17 cellular contexts compared by ENCODE assay signal in genomic region chr19:11554160-11554559, GRCh38. TPM values are rescaled to one million over a fixed set of nuclear protein-coding genes. Genes with fewer than 3 reads are reported as not detected.
DNase-seq lines count a peak whose midpoint lies in the region; ATAC-seq, FAIRE-seq and TF ChIP-seq lines count a peak whose summit lies in the region.
"Had no signal": no experiment of that assay in that cellular context is flagged by ENCODE, and none has a peak within 500 bp of the region (broad histone marks: within the 10 kb centered on the region; RNA-seq: fewer than 3 reads in every experiment).

No MANE protein-coding gene starts in this region.

- TF ChIP-seq CTCF in OCI-LY3 (IDR thresholded peaks at IDR 0.05; ENCODE audit: low read depth, low read length) (no peak), GM12878 (IDR thresholded peaks at IDR 0.05 in 2 of 3, conservative IDR thresholded peaks at IDR 0.05 in 1 of 3; ENCODE audit: control insufficient read depth in 2 of 3, extremely low read depth in 1 of 3, insufficient read depth in 1 of 3, low read depth in 3 of 3, low read length in 3 of 3) (no peak), esophagus squamous epithelium (IDR thresholded peaks at IDR 0.05) (no peak), ascending aorta (IDR thresholded peaks at IDR 0.05) (no peak), HFFc6 (IDR thresholded peaks at IDR 0.05) (no peak)

- H3K4me3 Mint-ChIP-seq in CD8-positive, alpha-beta memory T cell, result peak overlapping the region in 3 of 7 donors; percentile 23 to 58 (median 47)
- no peak overlapping the region for H3K4me3 Mint-ChIP-seq in HFFc6

- peaks cover 0 to 2% of the 10 kb centered on the region in 2 donors for H3K27me3 Mint-ChIP-seq in CD8-positive, alpha-beta memory T cell
- peaks cover 4% of the 10 kb centered on the region; the same call in 1 of the 2 replicates for H3K27me3 Mint-ChIP-seq in HFFc6 (ENCODE audit: insufficient read depth)

- H3K9me3 Mint-ChIP-seq in CD8-positive, alpha-beta memory T cell, result no peaks in the 10 kb centered on the region
- H3K9me3 Mint-ChIP-seq in HFFc6, result no peaks in the 10 kb centered on the region

- no peak for TF ChIP-seq RAD21 in GM12878 (IDR thresholded peaks at IDR 0.05; ENCODE audit: insufficient read depth, low read depth, low read length)

- TF ChIP-seq EP300 in GM12878 (IDR thresholded peaks at IDR 0.05; ENCODE audit: borderline replicate concordance in 1 of 2, control insufficient read depth in 1 of 2, low read depth in 2 of 2, low read length in 2 of 2), result no peak

- peaks cover 42% of the 10 kb centered on the region for H3K36me3 ChIP-seq in BLaER1
- peaks cover 13% of the 10 kb centered on the region for H3K36me3 ChIP-seq in CD8-positive, alpha-beta memory T cell (ENCODE audit: insufficient read depth, low read length)
- H3K36me3 ChIP-seq in OCI-LY3 (replicated peaks; ENCODE audit: low read depth, low read length), result peaks cover 20% of the 10 kb centered on the region
- peaks cover 7 to 24% of the 10 kb centered on the region in 2 experiments; a peak in 3 of 4 replicates for H3K36me3 ChIP-seq in GM12878 (ENCODE audit: control insufficient read depth in 2 of 2, insufficient read depth in 2 of 2, low read length in 1 of 2)
- peaks cover 11 to 51% (median 12%) of the 10 kb centered on the region in 3 donors for H3K36me3 ChIP-seq in esophagus squamous epithelium
- peaks cover 32 to 40% of the 10 kb centered on the region in 2 donors for H3K36me3 ChIP-seq in ascending aorta

- peaks cover 69% of the 10 kb centered on the region for H4K20me1 ChIP-seq in BLaER1
- H4K20me1 ChIP-seq in OCI-LY3 (ENCODE audit: insufficient read depth, low read length), result peaks cover 34% of the 10 kb centered on the region
- H4K20me1 ChIP-seq in GM12878 (ENCODE audit: control insufficient read depth, insufficient read depth), result no peaks in the 10 kb centered on the region

- intact Hi-C loops in GM12878 (cut with micrococcal nuclease; ENCODE audit: unreplicated experiment) (no loop called here), esophagus squamous epithelium (cut with DNase I) (no loop called here), ascending aorta (cut with DNase I) (no loop called here)

- TF ChIP-seq POLR2A in GM12878 (IDR thresholded peaks at IDR 0.05; ENCODE audit: low read depth, low read length) (no peak), esophagus squamous epithelium (IDR thresholded peaks at IDR 0.05) (no peak)

- peaks cover 64% of the 10 kb centered on the region for H3K4me1 ChIP-seq in BLaER1
- peaks cover 18% of the 10 kb centered on the region for H3K4me1 ChIP-seq in CD8-positive, alpha-beta memory T cell (ENCODE audit: insufficient read depth, low read length)
- H3K4me1 ChIP-seq in OCI-LY3 (ENCODE audit: low read length), result peaks cover 26% of the 10 kb centered on the region
- peaks cover 23% of the 10 kb centered on the region for H3K4me1 ChIP-seq in GM12878 (ENCODE audit: control insufficient read depth, insufficient read depth, low read length)
- peaks cover 8 to 26% (median 15%) of the 10 kb centered on the region in 3 donors for H3K4me1 ChIP-seq in esophagus squamous epithelium
- peaks cover 7 to 14% of the 10 kb centered on the region in 2 donors for H3K4me1 ChIP-seq in ascending aorta

- SMC1A ChIA-PET in GM12878 (lab: Charles Lee; ENCODE audit: uncharacterized antibody, unreplicated experiment), result interaction anchor here (0.9 to 1.3 kb wide), 3 partner anchors 10 to 41 kb away, joined by 3 to 4 read pairs (median 3); no protein-coding TSS in a partner anchor

- WGBS in GM12878 (ENCODE audit: insufficient coverage, insufficient replicate concordance, low lambda C conversion rate, missing lambda C conversion rate), result 4% methylated on average over 12 of the region's 12 CpGs
- 86 to 100% methylated on average over 1 to 2 of the region's 12 CpGs for WGBS in esophagus squamous epithelium, 2 donors

- peak; percentile 74 for FAIRE-seq in GM12878 (lab: Jason Lieb, UNC)

- in situ Hi-C loops in GM12878 (cut with MboI), result no loop called here

- H3K4me3 ChIP-seq in BLaER1 (no peak overlapping the region), OCI-LY3 (ENCODE audit: low read length) (peak overlapping the region; percentile 39), GM12878 (peak overlapping the region; percentile 7; the same call in 1 of the 2 replicates), esophagus squamous epithelium (no peak overlapping the region), ascending aorta (no peak overlapping the region)
- no peak overlapping the region for H3K4me3 ChIP-seq in CD8-positive, alpha-beta memory T cell (ENCODE audit: low read length)
- H3K4me3 ChIP-seq: HAP-1, tibial artery had no signal

- H2AFZ ChIP-seq in OCI-LY3 (ENCODE audit: low read depth, low read length), result no peak overlapping the region
- H2AFZ ChIP-seq in GM12878 (ENCODE audit: control insufficient read depth, low read depth, low read length), result no peak overlapping the region

- no TSS peak for BruUV-seq in GM12878 (replicated peaks; lab: Mats Ljungman, UMichigan)

- H3K4me1 Mint-ChIP-seq in CD8-positive, alpha-beta memory T cell, result peaks cover 24 to 41% (median 27%) of the 10 kb centered on the region in 3 donors
- H3K4me1 Mint-ChIP-seq in HFFc6 (ENCODE audit: low read depth), result peaks cover 17% of the 10 kb centered on the region

- CTCF ChIA-PET in CD8-positive, alpha-beta memory T cell (lab: Charles Lee), result no interaction called here
- CTCF ChIA-PET in GM12878 (lab: Yijun Ruan, JAX), result interaction anchor here (0.8 to 1.2 kb wide), 3 partner anchors 10 to 18 kb away, joined by 4 to 7 read pairs (median 4); no protein-coding TSS in a partner anchor

- H3K9ac ChIP-seq in BLaER1, result peak overlapping the region; percentile 9; the same call in 1 of the 2 replicates
- H3K9ac ChIP-seq in OCI-LY3 (ENCODE audit: low read length), result no peak overlapping the region
- no peak overlapping the region for H3K9ac ChIP-seq in GM12878 (ENCODE audit: control insufficient read depth, insufficient read depth, low read length)

- H3K4me2 ChIP-seq in BLaER1, result peak overlapping the region; percentile 76
- H3K4me2 ChIP-seq in OCI-LY3 (ENCODE audit: low read length), result peak overlapping the region; percentile 75
- peak overlapping the region; percentile 67 for H3K4me2 ChIP-seq in GM12878 (ENCODE audit: control insufficient read depth, insufficient read depth)

- H3K79me2 ChIP-seq in OCI-LY3 (ENCODE audit: low read length) (peaks cover 26% of the 10 kb centered on the region), GM12878 (ENCODE audit: control insufficient read depth, insufficient read depth, low read length) (peaks cover 33% of the 10 kb centered on the region)

- peaks cover 0 to 48% (median 2%) of the 10 kb centered on the region in 3 donors for H3K36me3 Mint-ChIP-seq in CD8-positive, alpha-beta memory T cell
- peaks cover 17% of the 10 kb centered on the region for H3K36me3 Mint-ChIP-seq in HFFc6 (ENCODE audit: low read depth)

- H3K27ac Mint-ChIP-seq in CD8-positive, alpha-beta memory T cell, result peak overlapping the region in 6 of 8 donors; percentile 27 to 89 (median 61)
- no peak overlapping the region for H3K27ac Mint-ChIP-seq in HFFc6

- no peak for DNase-seq in CD8-positive, alpha-beta memory T cell
- DNase-seq in GM12878 (ENCODE audit: low read depth, low spot score), result peak; percentile 45
- DNase-seq in esophagus squamous epithelium (lab: John Stamatoyannopoulos, UW), result no peak
- DNase-seq in ascending aorta (ENCODE audit: low spot score in 2 of 2), result no peak
- DNase-seq in HFFc6, result no peak
- DNase-seq: activated effector memory CD4-positive, alpha-beta T cell treated with Interleukin-2 at 50 U/mL for 16 hours; Calu3; left ventricle myocardium superior; NCI-H1436; NCI-H69; OCI-M1; SHP77 treated with DMSO at 0.1 percent for 48 hours; tibial artery had no signal

- POLR2A ChIA-PET in CD8-positive, alpha-beta memory T cell (lab: Charles Lee), result interaction anchor here (0.9 kb wide), 1 partner anchor 40 kb away, joined by 5 read pairs; no protein-coding TSS in a partner anchor
- POLR2A ChIA-PET in GM12878 (lab: Charles Lee), result interaction anchor here (1.0 kb wide), 1 partner anchor 14 kb away, joined by 3 read pairs; no protein-coding TSS in a partner anchor

- H3K9me3 ChIP-seq in BLaER1 (no peaks in the 10 kb centered on the region), OCI-LY3 (ENCODE audit: insufficient read depth, low read length) (no peaks in the 10 kb centered on the region), GM12878 (replicated peaks; ENCODE audit: control insufficient read depth, insufficient read depth, low read length) (no peaks in the 10 kb centered on the region), esophagus squamous epithelium (no peaks in the 10 kb centered on the region), ascending aorta (no peaks in the 10 kb centered on the region)
- no peaks in the 10 kb centered on the region for H3K9me3 ChIP-seq in CD8-positive, alpha-beta memory T cell (ENCODE audit: low read length)
- H3K9me3 ChIP-seq: HAP-1, tibial artery had no signal

- RAD21 ChIA-PET in GM12878 (lab: Charles Lee; ENCODE audit: unreplicated experiment), result interaction anchor here (0.7 to 2.1 kb wide), 3 partner anchors 35 to 63 kb away, joined by 3 to 8 read pairs (median 3); no protein-coding TSS in a partner anchor

- H3K27me3 ChIP-seq in BLaER1 (no peaks in the 10 kb centered on the region), OCI-LY3 (ENCODE audit: low read depth, low read length) (no peaks in the 10 kb centered on the region), GM12878 (replicated peaks in 1 of 2; ENCODE audit: control insufficient read depth in 2 of 2, insufficient read depth in 2 of 2, low read length in 1 of 2) (no peaks in the 10 kb centered on the region), esophagus squamous epithelium (no peaks in the 10 kb centered on the region), ascending aorta (no peaks in the 10 kb centered on the region)
- H3K27me3 ChIP-seq in CD8-positive, alpha-beta memory T cell (ENCODE audit: insufficient read depth, low read length, poor library complexity, severe bottlenecking), result no peaks in the 10 kb centered on the region
- H3K27me3 ChIP-seq: tibial artery had no signal

- ATAC-seq in GM12878, result peak; percentile 62
- ATAC-seq: left ventricle myocardium superior had no signal

- H3K27ac ChIP-seq in BLaER1 (peak overlapping the region; percentile 4; the same call in 1 of the 2 replicates), OCI-LY3 (ENCODE audit: low read length) (peak overlapping the region; percentile 61), GM12878 (ENCODE audit: control insufficient read depth, insufficient read depth) (peak overlapping the region; percentile 59), esophagus squamous epithelium (no peak overlapping the region), ascending aorta (no peak overlapping the region)
- no peak overlapping the region for H3K27ac ChIP-seq in CD8-positive, alpha-beta memory T cell (ENCODE audit: low read depth, low read length)
- H3K27ac ChIP-seq: tibial artery had no signal

RNA-seq across cellular contexts. Expression of gene ELOF1, which starts 4.9 kb away (rescaled TPM):
- 10 to 100 TPM; 61.7 to 62.7 TPM for total RNA-seq in CD8-positive, alpha-beta memory T cell
- 91.7 TPM for polyA plus RNA-seq in CD8-positive, alpha-beta memory T cell
- 15.3 and 21.9 TPM in 2 replicates for total RNA-seq in GM12878 (2013; cell fraction: nucleolus; rRNA removed)
- total RNA-seq in GM12878 (2014; rRNA removed), result 75.7 and 81.2 TPM in 2 replicates
- 89.0 and 98.0 TPM in 2 replicates for total RNA-seq in GM12878 (2014; rRNA removed; fragmentation: Illumina TruSeq; extraction: Trizol)
- total RNA-seq in GM12878 (2021), result 85.1 and 88.2 TPM in 2 replicates
- polyA plus RNA-seq in GM12878 (2011; ENCODE audit: low read depth), result 27.8 TPM
- 24.6 and 37.9 TPM in 2 replicates for polyA plus RNA-seq in GM12878 (2011; rRNA removed)
- 95.7 and 121 TPM in 2 replicates for polyA plus RNA-seq in GM12878 (2011; cell fraction: cytosol; rRNA removed)
- 54.4 and 68.3 TPM in 2 replicates for polyA plus RNA-seq in GM12878 (2011; cell fraction: nucleus; rRNA removed)
- 68.6 and 69.1 TPM in 2 replicates for polyA plus RNA-seq in GM12878 (2012)
- 56.3 and 97.7 TPM in 2 replicates for polyA plus RNA-seq in GM12878 (2014; fragmentation: Illumina TruSeq; extraction: Trizol)
- 10 to 100 TPM; 11.7 to 28.6 TPM for polyA plus RNA-seq in GM12878 (2014; fragmentation: Nextera tagmentation; extraction: Ambion mirVana)
- 106 and 127 TPM in 2 replicates for polyA plus RNA-seq in GM12878 (2014; rRNA removed)
- polyA plus RNA-seq in GM12878 (2016; fragmentation: Nextera tagmentation; extraction: Ambion mirVana), result 100 to 1,000 TPM; 118 to 124 TPM
- polyA minus RNA-seq in GM12878 (2011; rRNA and poly(A)+ RNA removed), result 28.5 and 59.0 TPM in 2 replicates
- polyA minus RNA-seq in GM12878 (2011; cell fraction: cytosol; rRNA and poly(A)+ RNA removed), result 21.9 and 29.0 TPM in 2 replicates
- 14.0 and 29.9 TPM in 2 replicates for polyA minus RNA-seq in GM12878 (2011; cell fraction: nucleus; rRNA and poly(A)+ RNA removed)
- total RNA-seq in esophagus squamous epithelium, result 10 to 100 TPM; 21.7 to 31.6 (median 28.6) TPM
- total RNA-seq in ascending aorta, result 28.9 TPM
- total RNA-seq in HFFc6 (2021; fragmentation: NEBNext Ultra II Directional; extraction: Animal tissue kit (Norgen Biotek cat#: 25700)), result 10 to 100 TPM; 72.3 to 85.5 (median 78.7) TPM

RNA-seq across cellular contexts. Expression of gene CNN1, which starts 15.5 kb away (rescaled TPM):
- total RNA-seq in CD8-positive, alpha-beta memory T cell, result not detected
- not detected for polyA plus RNA-seq in CD8-positive, alpha-beta memory T cell
- total RNA-seq in GM12878 (2013; cell fraction: nucleolus; rRNA removed), result 0.40 TPM in 1 of 2 replicates, not detected in the other
- total RNA-seq in GM12878 (2014; rRNA removed) (0.40 and 0.71 TPM in 2 replicates), GM12878 (2014; rRNA removed; fragmentation: Illumina TruSeq; extraction: Trizol) (0.31 and 0.46 TPM in 2 replicates), GM12878 (2021) (0.44 and 0.48 TPM in 2 replicates), esophagus squamous epithelium (100 to 1,000 TPM in 1 of 4 donors, 10 to 100 TPM in 3; 20.4 to 437 (median 45.0) TPM), ascending aorta (477 TPM)
- polyA plus RNA-seq in GM12878 (2011; ENCODE audit: low read depth), result 0.25 TPM
- polyA plus RNA-seq in GM12878 (2011; rRNA removed) (0.15 and 0.19 TPM in 2 replicates), GM12878 (2014; fragmentation: Illumina TruSeq; extraction: Trizol) (0.19 TPM in 1 of 2 replicates, not detected in the other), GM12878 (2014; fragmentation: Nextera tagmentation; extraction: Ambion mirVana) (under 1 TPM; 0.03 to 0.04 TPM), GM12878 (2014; rRNA removed) (0.22 and 0.55 TPM in 2 replicates), GM12878 (2016; fragmentation: Nextera tagmentation; extraction: Ambion mirVana) (under 1 TPM in 1 of 2 experiments, not detected in 1; 0.58 TPM)
- 0.12 and 0.16 TPM in 2 replicates for polyA plus RNA-seq in GM12878 (2011; cell fraction: cytosol; rRNA removed)
- polyA plus RNA-seq in GM12878 (2011; cell fraction: nucleus; rRNA removed), result not detected in 2 replicates
- polyA plus RNA-seq in GM12878 (2012), result 0.20 and 0.55 TPM in 2 replicates
- polyA minus RNA-seq in GM12878 (2011; rRNA and poly(A)+ RNA removed), result 0.82 TPM in 1 of 2 replicates, not detected in the other
- not detected in 2 replicates for polyA minus RNA-seq in GM12878 (2011; cell fraction: cytosol; rRNA and poly(A)+ RNA removed)
- polyA minus RNA-seq in GM12878 (2011; cell fraction: nucleus; rRNA and poly(A)+ RNA removed), result not detected in 2 replicates
- 1 to 10 TPM; 6.5 to 9.3 (median 8.0) TPM for total RNA-seq in HFFc6 (2021; fragmentation: NEBNext Ultra II Directional; extraction: Animal tissue kit (Norgen Biotek cat#: 25700))
- total RNA-seq: Calu3, MCF 10A had no signal

RNA-seq across cellular contexts. Expression of gene ACP5, which starts 23.3 kb away (rescaled TPM):
- 1 to 10 TPM; 5.7 TPM for total RNA-seq in CD8-positive, alpha-beta memory T cell
- 11.8 TPM for polyA plus RNA-seq in CD8-positive, alpha-beta memory T cell
- 91.9 and 97.0 TPM in 2 replicates for total RNA-seq in GM12878 (2013; cell fraction: nucleolus; rRNA removed)
- total RNA-seq in GM12878 (2014; rRNA removed) (70.0 TPM in 2 replicates), GM12878 (2014; rRNA removed; fragmentation: Illumina TruSeq; extraction: Trizol) (31.7 and 38.3 TPM in 2 replicates), GM12878 (2021) (43.6 and 46.9 TPM in 2 replicates), esophagus squamous epithelium (10 to 100 TPM; 12.2 to 61.9 (median 33.0) TPM), ascending aorta (not detected)
- 31.6 TPM for polyA plus RNA-seq in GM12878 (2011; ENCODE audit: low read depth)
- polyA plus RNA-seq in GM12878 (2011; rRNA removed) (3.5 and 5.5 TPM in 2 replicates), GM12878 (2014; fragmentation: Illumina TruSeq; extraction: Trizol) (30.4 and 37.6 TPM in 2 replicates), GM12878 (2014; fragmentation: Nextera tagmentation; extraction: Ambion mirVana) (1 to 10 TPM; 1.0 to 2.2 TPM), GM12878 (2014; rRNA removed) (73.4 and 78.1 TPM in 2 replicates), GM12878 (2016; fragmentation: Nextera tagmentation; extraction: Ambion mirVana) (10 to 100 TPM; 35.9 to 36.0 TPM)
- polyA plus RNA-seq in GM12878 (2011; cell fraction: cytosol; rRNA removed), result 6.6 and 9.2 TPM in 2 replicates
- 6.7 and 9.2 TPM in 2 replicates for polyA plus RNA-seq in GM12878 (2011; cell fraction: nucleus; rRNA removed)
- polyA plus RNA-seq in GM12878 (2012), result 75.9 and 86.6 TPM in 2 replicates
- 2.0 and 5.2 TPM in 2 replicates for polyA minus RNA-seq in GM12878 (2011; rRNA and poly(A)+ RNA removed)
- 0.94 and 1.4 TPM in 2 replicates for polyA minus RNA-seq in GM12878 (2011; cell fraction: cytosol; rRNA and poly(A)+ RNA removed)
- polyA minus RNA-seq in GM12878 (2011; cell fraction: nucleus; rRNA and poly(A)+ RNA removed), result 0.57 and 0.73 TPM in 2 replicates
- 1 to 10 TPM; 1.5 to 2.8 (median 2.3) TPM for total RNA-seq in HFFc6 (2021; fragmentation: NEBNext Ultra II Directional; extraction: Animal tissue kit (Norgen Biotek cat#: 25700))
- total RNA-seq: MCF 10A had no signal

RNA-seq across cellular contexts. Expression of gene ECSIT, which starts 25.2 kb away (rescaled TPM):
- 10 to 100 TPM; 59.6 to 61.0 TPM for total RNA-seq in CD8-positive, alpha-beta memory T cell
- polyA plus RNA-seq in CD8-positive, alpha-beta memory T cell, result 31.4 TPM
- 19.2 and 23.6 TPM in 2 replicates for total RNA-seq in GM12878 (2013; cell fraction: nucleolus; rRNA removed)
- total RNA-seq in GM12878 (2014; rRNA removed) (56.8 and 59.6 TPM in 2 replicates), GM12878 (2014; rRNA removed; fragmentation: Illumina TruSeq; extraction: Trizol) (20.0 and 24.0 TPM in 2 replicates), GM12878 (2021) (52.7 and 54.6 TPM in 2 replicates), esophagus squamous epithelium (10 to 100 TPM; 41.4 to 47.1 (median 43.1) TPM), ascending aorta (27.5 TPM)
- 13.4 TPM for polyA plus RNA-seq in GM12878 (2011; ENCODE audit: low read depth)
- polyA plus RNA-seq in GM12878 (2011; rRNA removed) (23.9 and 46.7 TPM in 2 replicates), GM12878 (2014; fragmentation: Illumina TruSeq; extraction: Trizol) (5.7 and 24.0 TPM in 2 replicates), GM12878 (2014; fragmentation: Nextera tagmentation; extraction: Ambion mirVana) (1 to 10 TPM; 1.0 to 4.9 TPM), GM12878 (2014; rRNA removed) (40.3 and 50.2 TPM in 2 replicates), GM12878 (2016; fragmentation: Nextera tagmentation; extraction: Ambion mirVana) (10 to 100 TPM; 42.3 to 43.6 TPM)
- 81.8 and 91.6 TPM in 2 replicates for polyA plus RNA-seq in GM12878 (2011; cell fraction: cytosol; rRNA removed)
- 67.1 and 69.0 TPM in 2 replicates for polyA plus RNA-seq in GM12878 (2011; cell fraction: nucleus; rRNA removed)
- polyA plus RNA-seq in GM12878 (2012), result 30.1 and 30.5 TPM in 2 replicates
- 75.5 and 94.3 TPM in 2 replicates for polyA minus RNA-seq in GM12878 (2011; rRNA and poly(A)+ RNA removed)
- 30.3 and 35.7 TPM in 2 replicates for polyA minus RNA-seq in GM12878 (2011; cell fraction: cytosol; rRNA and poly(A)+ RNA removed)
- polyA minus RNA-seq in GM12878 (2011; cell fraction: nucleus; rRNA and poly(A)+ RNA removed), result 10.9 and 16.4 TPM in 2 replicates
- total RNA-seq in HFFc6 (2021; fragmentation: NEBNext Ultra II Directional; extraction: Animal tissue kit (Norgen Biotek cat#: 25700)), result 10 to 100 TPM; 17.5 to 24.9 (median 19.9) TPM

RNA-seq across cellular contexts. Expression of gene ZNF627, which starts 43.1 kb away (rescaled TPM):
- total RNA-seq in CD8-positive, alpha-beta memory T cell, result 1 to 10 TPM; 5.7 to 6.2 TPM
- polyA plus RNA-seq in CD8-positive, alpha-beta memory T cell, result 6.2 TPM
- 33.2 and 33.4 TPM in 2 replicates for total RNA-seq in GM12878 (2013; cell fraction: nucleolus; rRNA removed)
- 10.9 and 12.5 TPM in 2 replicates for total RNA-seq in GM12878 (2014; rRNA removed)
- total RNA-seq in GM12878 (2014; rRNA removed; fragmentation: Illumina TruSeq; extraction: Trizol), result 13.6 and 14.1 TPM in 2 replicates
- total RNA-seq in GM12878 (2021), result 9.8 and 10.3 TPM in 2 replicates
- polyA plus RNA-seq in GM12878 (2011; ENCODE audit: low read depth), result 5.9 TPM
- polyA plus RNA-seq in GM12878 (2011; rRNA removed), result 13.7 and 19.8 TPM in 2 replicates
- 6.4 and 8.5 TPM in 2 replicates for polyA plus RNA-seq in GM12878 (2011; cell fraction: cytosol; rRNA removed)
- 7.1 and 8.5 TPM in 2 replicates for polyA plus RNA-seq in GM12878 (2011; cell fraction: nucleus; rRNA removed)
- 5.8 and 8.1 TPM in 2 replicates for polyA plus RNA-seq in GM12878 (2012)
- 10.6 and 11.4 TPM in 2 replicates for polyA plus RNA-seq in GM12878 (2014; fragmentation: Illumina TruSeq; extraction: Trizol)
- 1 to 10 TPM; 5.1 to 5.4 TPM for polyA plus RNA-seq in GM12878 (2014; fragmentation: Nextera tagmentation; extraction: Ambion mirVana)
- polyA plus RNA-seq in GM12878 (2014; rRNA removed), result 4.8 and 6.3 TPM in 2 replicates
- polyA plus RNA-seq in GM12878 (2016; fragmentation: Nextera tagmentation; extraction: Ambion mirVana), result 10 to 100 TPM in 1 of 2 experiments, 1 to 10 TPM in 1; 9.4 to 10.5 TPM
- 18.2 and 18.7 TPM in 2 replicates for polyA minus RNA-seq in GM12878 (2011; rRNA and poly(A)+ RNA removed)
- 4.8 and 10.2 TPM in 2 replicates for polyA minus RNA-seq in GM12878 (2011; cell fraction: cytosol; rRNA and poly(A)+ RNA removed)
- 3.7 and 5.0 TPM in 2 replicates for polyA minus RNA-seq in GM12878 (2011; cell fraction: nucleus; rRNA and poly(A)+ RNA removed)
- 1 to 10 TPM; 3.5 to 9.2 (median 6.5) TPM for total RNA-seq in esophagus squamous epithelium
- total RNA-seq in ascending aorta, result 7.6 TPM
- total RNA-seq in HFFc6 (2021; fragmentation: NEBNext Ultra II Directional; extraction: Animal tissue kit (Norgen Biotek cat#: 25700)), result 1 to 10 TPM; 5.7 to 8.7 (median 7.5) TPM

Comparison
In these comparisons a context has a peak if more than half of its experiments do, and no peak if none do; other contexts are left out.
1. H3K27ac ChIP-seq: peak in BLaER1 (single experiment), OCI-LY3 (single experiment) and GM12878 (single experiment); none in CD8-positive, alpha-beta memory T cell (single experiment), esophagus squamous epithelium (0 of 4) and ascending aorta (0 of 2).
2. H3K4me3 ChIP-seq: peak in OCI-LY3 (single experiment) and GM12878 (single experiment); none in BLaER1 (single experiment), CD8-positive, alpha-beta memory T cell (single experiment), esophagus squamous epithelium (0 of 4) and ascending aorta (0 of 2).
3. RNA of gene CNN1, which starts 15.5 kb away (total RNA-seq): 477 TPM in ascending aorta (single experiment), 20.4 to 437 TPM in esophagus squamous epithelium and 6.5 to 9.3 TPM in HFFc6; 0.31 to 0.71 TPM in GM12878 and not detected in CD8-positive, alpha-beta memory T cell; every median in the first group is over 4 times any median in the second.
4. Peak in every context shown above with its lines, with median percentiles within 50 percentile points of each other: H3K4me2 ChIP-seq.